Comparison of ENCODE assay signal across 16 cellular contexts in genomic region chr19:39544201-39544903, GRCh38. TPM values are rescaled to one million over a fixed set of nuclear protein-coding genes. Genes with fewer than 3 reads are reported as not detected.
A peak's percentile ranks its signal among the peaks of the same experiment; 100 is the strongest.
DNase-seq lines count a peak whose midpoint lies in the region; TF ChIP-seq lines count a peak whose summit lies in the region.
"Had no signal": no experiment of that assay in that cellular context is flagged by ENCODE, and none has a peak within 500 bp of the region (broad histone marks: within the 10 kb centered on the region; RNA-seq: fewer than 3 reads in every experiment).

No MANE protein-coding gene starts in this region.

- no peak overlapping the region for H3K27ac ChIP-seq in thyroid gland
- H3K27ac ChIP-seq: heart left ventricle, left ventricle myocardium inferior, transverse colon had no signal

- H3K27ac Mint-ChIP-seq in T-helper 2 cell treated with Interferon-gamma antibody and Interleukin-4, amounts not matched to agents 5 μg/mL and 100 μg/mL, for 36 hours, result peak overlapping the region; percentile 21
- peak overlapping the region; percentile 85 for H3K27ac Mint-ChIP-seq in activated naive CD8-positive, alpha-beta T cell

- peak overlapping the region; percentile 5 for H3K4me3 Mint-ChIP-seq in T-helper 2 cell treated with Interferon-gamma antibody and Interleukin-4, amounts not matched to agents 5 μg/mL and 100 μg/mL, for 36 hours
- peak overlapping the region; percentile 59 for H3K4me3 Mint-ChIP-seq in activated naive CD8-positive, alpha-beta T cell

- TF ChIP-seq POLR2A in thyroid gland (IDR thresholded peaks at IDR 0.05), result no peak

- no peak for DNase-seq in T-helper 2 cell treated with Interferon-gamma antibody and Interleukin-4, amounts not matched to agents 5 μg/mL and 100 μg/mL, for 36 hours (ENCODE audit: low spot score)
- no peak for DNase-seq in T-helper 2 cell
- DNase-seq in H4 (ENCODE audit: low spot score), result peak; percentile 19
- DNase-seq in islet precursor cell, result peak; percentile 63
- no peak for DNase-seq in thyroid gland
- DNase-seq in anterior cingulate cortex (lab: John Stamatoyannopoulos, UW), result no peak
- DNase-seq in inferior parietal cortex (ENCODE audit: extremely low spot score), result no peak
- DNase-seq: amygdala, heart left ventricle, left ventricle myocardium inferior, NCI-H2107, SW 1271, transverse colon had no signal

- H3K4me1 Mint-ChIP-seq in T-helper 2 cell treated with Interferon-gamma antibody and Interleukin-4, amounts not matched to agents 5 μg/mL and 100 μg/mL, for 36 hours (ENCODE audit: low read depth), result peaks cover 20% of the 10 kb centered on the region
- peaks cover 60% of the 10 kb centered on the region for H3K4me1 Mint-ChIP-seq in activated naive CD8-positive, alpha-beta T cell (ENCODE audit: low read depth)

- intact Hi-C loops in thyroid gland (cut with DNase I), result no loop called here

- TF ChIP-seq CTCF in thyroid gland (IDR thresholded peaks at IDR 0.05), result no peak

- H3K4me3 ChIP-seq in thyroid gland (replicated peaks in 1 of 3), result no peak overlapping the region
- H3K4me3 ChIP-seq: heart left ventricle, left ventricle myocardium inferior, smooth muscle cell, transverse colon had no signal

- H3K27me3 Mint-ChIP-seq in T-helper 2 cell treated with Interferon-gamma antibody and Interleukin-4, amounts not matched to agents 5 μg/mL and 100 μg/mL, for 36 hours (ENCODE audit: low read depth), result no peaks in the 10 kb centered on the region
- no peaks in the 10 kb centered on the region for H3K27me3 Mint-ChIP-seq in activated naive CD8-positive, alpha-beta T cell

- no peaks in the 10 kb centered on the region for H3K36me3 ChIP-seq in thyroid gland
- H3K36me3 ChIP-seq: heart left ventricle, left ventricle myocardium inferior, transverse colon had no signal

- no peaks in the 10 kb centered on the region for H3K27me3 ChIP-seq in thyroid gland

- peaks cover under 1% of the 10 kb centered on the region for H3K36me3 Mint-ChIP-seq in T-helper 2 cell treated with Interferon-gamma antibody and Interleukin-4, amounts not matched to agents 5 μg/mL and 100 μg/mL, for 36 hours (ENCODE audit: low read depth)
- no peaks in the 10 kb centered on the region for H3K36me3 Mint-ChIP-seq in activated naive CD8-positive, alpha-beta T cell

- H3K9me3 Mint-ChIP-seq in T-helper 2 cell treated with Interferon-gamma antibody and Interleukin-4, amounts not matched to agents 5 μg/mL and 100 μg/mL, for 36 hours, result no peaks in the 10 kb centered on the region
- no peaks in the 10 kb centered on the region for H3K9me3 Mint-ChIP-seq in activated naive CD8-positive, alpha-beta T cell (ENCODE audit: low read depth)

- H3K4me1 ChIP-seq in thyroid gland, result no peaks in the 10 kb centered on the region

- 80 to 86% methylated on average over 7 of the region's 7 CpGs for WGBS in thyroid gland, 2 donors

- H3K9me3 ChIP-seq in thyroid gland, result no peaks in the 10 kb centered on the region
- H3K9me3 ChIP-seq: heart left ventricle, left ventricle myocardium inferior, transverse colon had no signal

RNA-seq across cellular contexts. Expression of gene EID2, which starts 4.4 kb away (rescaled TPM):
- 10.8 and 11.5 TPM in 2 replicates for total RNA-seq in H4 (2014; rRNA removed; shearing (Covaris generic))
- total RNA-seq in thyroid gland, result 10 to 100 TPM; 15.3 to 24.4 (median 19.8) TPM

RNA-seq across cellular contexts. Expression of gene EID2B, which starts 11.7 kb away (rescaled TPM):
- 3.2 and 3.3 TPM in 2 replicates for total RNA-seq in H4 (2014; rRNA removed; shearing (Covaris generic))
- 1 to 10 TPM; 2.4 to 7.1 (median 4.4) TPM for total RNA-seq in thyroid gland

RNA-seq across cellular contexts. Expression of gene SELENOV, which starts 29.4 kb away (rescaled TPM):
- total RNA-seq in H4 (2014; rRNA removed; shearing (Covaris generic)), result not detected in 2 replicates
- total RNA-seq in thyroid gland, result 1 to 10 TPM; 2.5 to 4.4 (median 3.3) TPM
- total RNA-seq: A172, heart left ventricle, left ventricle myocardium inferior, smooth muscle cell, transverse colon had no signal

RNA-seq across cellular contexts. Expression of gene DLL3, which starts 45.6 kb away (rescaled TPM):
- total RNA-seq in H4 (2014; rRNA removed; shearing (Covaris generic)), result 2.0 and 2.2 TPM in 2 replicates
- under 1 TPM in 1 of 4 donors, not detected in 3; 0.56 TPM for total RNA-seq in thyroid gland
- total RNA-seq: A172, heart left ventricle, left ventricle myocardium inferior, transverse colon had no signal

RNA-seq across cellular contexts. Expression of gene LGALS13, which starts 58.0 kb away (rescaled TPM):
- not detected in 2 replicates for total RNA-seq in H4 (2014; rRNA removed; shearing (Covaris generic))
- total RNA-seq in thyroid gland, result not detected
- total RNA-seq: A172, heart left ventricle, left ventricle myocardium inferior, smooth muscle cell, transverse colon had no signal

Comparison
In these comparisons a context has a peak if more than half of its experiments do, and no peak if none do; other contexts are left out.
1. DNase-seq: peak in H4 (single experiment) and islet precursor cell (single experiment); none in T-helper 2 cell treated with Interferon-gamma antibody and Interleukin-4, amounts not matched to agents 5 μg/mL and 100 μg/mL, for 36 hours (single experiment), T-helper 2 cell (0 of 5), thyroid gland (0 of 2), anterior cingulate cortex (0 of 58) and inferior parietal cortex (single experiment).